ENCODE assay signal across 8 cellular contexts in the genomic region with DNA sequence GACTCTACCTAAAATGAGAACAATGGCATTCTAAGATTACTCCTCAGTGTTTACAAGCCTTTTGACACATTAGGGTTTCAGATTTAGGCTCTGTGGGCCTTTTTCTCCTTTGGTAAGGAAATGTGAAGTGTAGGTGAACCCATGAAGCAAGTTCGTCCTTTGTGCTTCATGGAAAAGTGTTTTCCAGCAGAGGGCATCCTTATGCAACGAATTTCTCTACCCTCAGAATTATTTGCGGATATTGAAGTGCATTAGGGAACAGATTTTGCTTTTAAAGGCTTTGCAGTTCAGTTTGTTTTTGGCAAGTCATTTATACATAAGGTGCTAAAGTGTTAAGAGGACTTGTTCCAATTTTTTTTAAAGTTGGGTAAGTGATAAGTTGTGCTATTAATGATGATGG. TPM values are rescaled to one million over a fixed set of nuclear protein-coding genes. Genes with fewer than 3 reads are reported as not detected.
DNase-seq lines count a peak whose midpoint lies in the region; ATAC-seq and TF ChIP-seq lines count a peak whose summit lies in the region.

No MANE protein-coding gene starts in this region.

- TF ChIP-seq CTCF in BE2C (IDR thresholded peaks at IDR 0.05; ENCODE audit: low read depth, low read length) (peak; percentile 48), glutamatergic neuron (IDR thresholded peaks at IDR 0.05; ENCODE audit: partially characterized antibody, unreplicated experiment) (peak; percentile 12)

- H3K4me3 Mint-ChIP-seq in glutamatergic neuron (ENCODE audit: unreplicated experiment), result no peak overlapping the region

- no peaks in the 10 kb centered on the region for H3K36me3 Mint-ChIP-seq in glutamatergic neuron (ENCODE audit: unreplicated experiment)

- H3K4me1 ChIP-seq in BE2C, result no peaks in the 10 kb centered on the region

- no peaks in the 10 kb centered on the region for H3K9me3 Mint-ChIP-seq in glutamatergic neuron (ENCODE audit: unreplicated experiment)

- H3K36me3 ChIP-seq in BE2C, result no peaks in the 10 kb centered on the region

- peaks cover 7% of the 10 kb centered on the region; the same call in 1 of the 2 replicates for H3K27me3 ChIP-seq in BE2C

- DNase-seq in BE2C, result no peak
- DNase-seq in HuH-7.5 (ENCODE audit: low spot score), result peak; percentile 24
- peak; percentile 41 for DNase-seq in RPMI7951 (ENCODE audit: low read depth)
- no peak for DNase-seq in glutamatergic neuron
- no peak for DNase-seq in activated CD4-positive, alpha-beta T cell treated with anti-CD3 and anti-CD28 coated beads, Interleukin-2, amount 50 U/mL, for 4 hours

- H3K4me1 Mint-ChIP-seq in glutamatergic neuron (ENCODE audit: low read depth, unreplicated experiment), result no peaks in the 10 kb centered on the region

- no peak overlapping the region for H3K4me3 ChIP-seq in BE2C (ENCODE audit: low read depth, low read length)

- no peak overlapping the region for H3K27ac Mint-ChIP-seq in glutamatergic neuron (ENCODE audit: unreplicated experiment)

- no peaks in the 10 kb centered on the region for H3K27me3 Mint-ChIP-seq in glutamatergic neuron (ENCODE audit: unreplicated experiment)

- ATAC-seq in HG02981 (IDR thresholded peaks at IDR 0.05; ENCODE audit: unreplicated experiment) (no peak), HG02798 (IDR thresholded peaks at IDR 0.05; ENCODE audit: poor library complexity, unreplicated experiment) (no peak), HG02938 (IDR thresholded peaks at IDR 0.05; ENCODE audit: unreplicated experiment) (no peak)

- H3K9me3 ChIP-seq in BE2C, result no peaks in the 10 kb centered on the region; the same call in 1 of the 2 replicates

RNA-seq across cellular contexts. Expression of gene FERMT1, which starts 55.7 kb away (rescaled TPM):
- polyA plus RNA-seq in BE2C (2012; ENCODE audit: insufficient read depth, insufficient read length, low read depth), result not detected
- total RNA-seq in RPMI7951 (2014; rRNA removed; shearing (Covaris generic)), result 5.7 and 6.4 TPM in 2 replicates
- total RNA-seq in glutamatergic neuron (ENCODE audit: unreplicated experiment), result 0.29 TPM

Comparison
In these comparisons a context has a peak if more than half of its experiments do, and no peak if none do; other contexts are left out.
1. DNase-seq: peak in HuH-7.5 (single experiment) and RPMI7951 (single experiment); none in BE2C (single experiment), glutamatergic neuron (single experiment) and activated CD4-positive, alpha-beta T cell treated with anti-CD3 and anti-CD28 coated beads, Interleukin-2, amount 50 U/mL, for 4 hours (0 of 2).